In genomic region chr1:26471201-26471497, GRCh38 we compare ENCODE assay signal across 8 cellular contexts. TPM values are rescaled to one million over a fixed set of nuclear protein-coding genes. Genes with fewer than 3 reads are reported as not detected.
DNase-seq lines count a peak whose midpoint lies in the region; ATAC-seq, FAIRE-seq and TF ChIP-seq lines count a peak whose summit lies in the region.

No MANE protein-coding gene starts in this region.

- peaks cover 9% of the 10 kb centered on the region for H3K36me3 Mint-ChIP-seq in astrocyte (ENCODE audit: low read depth, unreplicated experiment)
- H3K36me3 Mint-ChIP-seq in mesothelial cell of epicardium: peaks cover 31% of the 10 kb centered on the region

- H3K9me3 Mint-ChIP-seq in astrocyte (ENCODE audit: unreplicated experiment) (no peaks in the 10 kb centered on the region), mesothelial cell of epicardium (no peaks in the 10 kb centered on the region)

- H3K4me3 ChIP-seq in AG09309 (ENCODE audit: control insufficient read depth, low read depth, low read length): peak overlapping the region; percentile 59
- peak overlapping the region; percentile 67 for H3K4me3 ChIP-seq in HUES48 (ENCODE audit: low read depth, low read length)
- peak overlapping the region; percentile 60 for H3K4me3 ChIP-seq in astrocyte (ENCODE audit: insufficient read depth, low read depth, low read length)

- FAIRE-seq in astrocyte (lab: Jason Lieb, UNC): no peak

- H3K27ac ChIP-seq in HUES48 (ENCODE audit: low read depth, low read length) (no peak overlapping the region), astrocyte (ENCODE audit: low read depth, low read length) (no peak overlapping the region)

- H3K4me1 ChIP-seq in HUES48 (ENCODE audit: control insufficient read depth, insufficient read depth, low read length) (peaks cover 19% of the 10 kb centered on the region), astrocyte (ENCODE audit: insufficient read depth, low read length) (peaks cover 22% of the 10 kb centered on the region)

- no peak for TF ChIP-seq CTCF in AG09309 (IDR thresholded peaks at IDR 0.05; ENCODE audit: control insufficient read depth, insufficient read depth, low read depth, low read length, missing control alignments)
- TF ChIP-seq CTCF in astrocyte (IDR thresholded peaks at IDR 0.05; ENCODE audit: insufficient read depth, low read depth, low read length): no peak
- no peak for TF ChIP-seq CTCF in mesothelial cell of epicardium (IDR thresholded peaks at IDR 0.05; ENCODE audit: unreplicated experiment)

- DNase-seq in AG09309 (ENCODE audit: low read depth): no peak
- DNase-seq in astrocyte (ENCODE audit: low read depth): no peak
- DNase-seq in mesothelial cell of epicardium (ENCODE audit: low spot score in 2 of 2, unreplicated experiment in 2 of 2): no peak
- no peak for DNase-seq in NCI-H526 treated with DMSO at 0.1 percent for 48 hours (lab: John Stamatoyannopoulos, UW)

- peak overlapping the region; percentile 97 for H3K4me2 ChIP-seq in astrocyte (ENCODE audit: low read length)

- peaks cover 20% of the 10 kb centered on the region for H3K79me2 ChIP-seq in astrocyte (ENCODE audit: insufficient read depth, low read length)

- H4K20me1 ChIP-seq in astrocyte (ENCODE audit: insufficient read depth, low read length): peaks cover 63% of the 10 kb centered on the region

- no peak overlapping the region for H3K27ac Mint-ChIP-seq in astrocyte (ENCODE audit: unreplicated experiment)
- peak overlapping the region; percentile 69 for H3K27ac Mint-ChIP-seq in mesothelial cell of epicardium

- ATAC-seq in HG02973 (IDR thresholded peaks at IDR 0.05; ENCODE audit: unreplicated experiment) (no peak), HG03571 (IDR thresholded peaks at IDR 0.05; ENCODE audit: unreplicated experiment) (no peak), GM21390 (IDR thresholded peaks at IDR 0.05; ENCODE audit: unreplicated experiment) (no peak)

- H3K36me3 ChIP-seq in HUES48 (ENCODE audit: control insufficient read depth, insufficient read depth, low read length) (peaks cover 54% of the 10 kb centered on the region), astrocyte (ENCODE audit: insufficient read depth, low read length) (peaks cover 35% of the 10 kb centered on the region)

- H3K9me3 ChIP-seq in HUES48 (ENCODE audit: control insufficient read depth, insufficient read depth, low read length) (no peaks in the 10 kb centered on the region), astrocyte (ENCODE audit: insufficient read depth, low read depth, low read length) (no peaks in the 10 kb centered on the region)

- H3K27me3 Mint-ChIP-seq in astrocyte (ENCODE audit: low read depth, unreplicated experiment): no peaks in the 10 kb centered on the region
- H3K27me3 Mint-ChIP-seq in mesothelial cell of epicardium (ENCODE audit: low read depth): no peaks in the 10 kb centered on the region

- H3K4me3 Mint-ChIP-seq in astrocyte (ENCODE audit: unreplicated experiment) (peak overlapping the region; percentile 87), mesothelial cell of epicardium (peak overlapping the region; percentile 89)

- H2AFZ ChIP-seq in astrocyte (ENCODE audit: low read depth, low read length): no peak overlapping the region

- H3K9ac ChIP-seq in HUES48 (ENCODE audit: low read depth, low read length) (no peak overlapping the region; the same call in 1 of the 2 replicates), astrocyte (ENCODE audit: low read length) (no peak overlapping the region)

- H3K27me3 ChIP-seq in HUES48 (ENCODE audit: control insufficient read depth, insufficient read depth, low read length) (peaks cover 3% of the 10 kb centered on the region; the same call in 1 of the 2 replicates), astrocyte (ENCODE audit: insufficient read depth, low read length) (no peaks in the 10 kb centered on the region)

- peaks cover 7% of the 10 kb centered on the region for H3K4me1 Mint-ChIP-seq in astrocyte (ENCODE audit: low read depth, unreplicated experiment)
- peaks cover 31% of the 10 kb centered on the region for H3K4me1 Mint-ChIP-seq in mesothelial cell of epicardium

RNA-seq across cellular contexts. Expression of gene HMGN2, which starts 1.1 kb away (rescaled TPM):
- total RNA-seq in astrocyte: 111 and 124 TPM in 2 replicates
- total RNA-seq in mesothelial cell of epicardium: 466 to 497 TPM (median 481 TPM) in 3 replicates

RNA-seq across cellular contexts. Expression of gene DHDDS, which starts 39.0 kb away (rescaled TPM):
- total RNA-seq in astrocyte (87.2 and 94.4 TPM in 2 replicates), mesothelial cell of epicardium (47.5 to 52.0 TPM (median 49.5 TPM) in 3 replicates)

RNA-seq across cellular contexts. Expression of gene RPS6KA1, which starts 58.4 kb away (rescaled TPM):
- 8.8 and 11.8 TPM in 2 replicates for total RNA-seq in astrocyte
- 18.1 to 20.2 TPM (median 19.4 TPM) in 3 replicates for total RNA-seq in mesothelial cell of epicardium
